28 cellular contexts compared by ENCODE assay signal in the genomic region with DNA sequence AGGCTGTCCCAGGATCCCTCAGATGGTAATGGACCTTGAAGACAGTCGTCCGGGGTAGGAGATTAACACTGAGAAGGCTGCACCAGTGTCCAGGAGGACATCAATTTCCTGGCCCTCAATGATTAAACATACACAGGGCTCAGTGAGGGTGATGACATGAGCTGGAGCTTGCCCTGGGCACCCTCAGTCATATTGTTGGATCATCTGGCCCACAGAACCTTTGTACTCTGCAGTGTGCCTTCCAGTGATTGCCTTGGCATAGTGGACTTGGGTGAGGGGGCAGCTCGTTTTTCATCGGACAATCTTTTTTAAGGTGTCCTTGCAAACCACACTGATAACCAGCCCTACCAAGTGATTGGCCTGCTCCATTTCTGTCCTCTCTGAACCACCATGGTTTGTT.
"Had no signal": no experiment of that assay in that cellular context is flagged by ENCODE, and none has a peak within 500 bp of the region (broad histone marks: within the 10 kb centered on the region; RNA-seq: fewer than 3 reads in every experiment).

No MANE protein-coding gene starts in this region.

- H3K27me3 Mint-ChIP-seq: effector memory CD8-positive, alpha-beta T cell had no signal

- H3K4me1 ChIP-seq: colonic mucosa, esophagus muscularis mucosa, esophagus squamous epithelium, foreskin keratinocyte, gastrocnemius medialis, gastroesophageal sphincter had no signal

- H3K36me3 ChIP-seq: colonic mucosa, esophagus muscularis mucosa, esophagus squamous epithelium, gastrocnemius medialis, gastroesophageal sphincter, heart left ventricle had no signal

- H3K27ac ChIP-seq: colonic mucosa, coronary artery, dorsolateral prefrontal cortex, epithelial cell of prostate, esophagus muscularis mucosa, esophagus squamous epithelium, foreskin keratinocyte, gastrocnemius medialis, gastroesophageal sphincter, heart left ventricle had no signal

- H3K9me3 ChIP-seq: colonic mucosa had no signal

- ATAC-seq: effector memory CD8-positive, alpha-beta T cell; esophagus mucosa; foreskin keratinocyte; gastrocnemius medialis; gastroesophageal sphincter; heart left ventricle had no signal

- FAIRE-seq: colon, endometrium, endothelial cell of umbilical vein, frontal cortex had no signal

- DNase-seq: colonic mucosa; cortex of kidney; dermis blood vessel endothelial cell; dorsolateral prefrontal cortex; effector CD4-positive, alpha-beta T cell; effector CD8-positive, alpha-beta T cell; effector memory CD4-positive, alpha-beta T cell; effector memory CD8-positive, alpha-beta T cell; endodermal cell; erythroblast; esophagus squamous epithelium; foreskin fibroblast; foreskin keratinocyte; foreskin melanocyte; gastrocnemius medialis; glutamatergic neuron; head of caudate nucleus; heart left ventricle had no signal

- H3K27me3 ChIP-seq: colonic mucosa, dorsolateral prefrontal cortex, esophagus muscularis mucosa, gastrocnemius medialis, gastroesophageal sphincter, heart left ventricle had no signal

- H3K27ac Mint-ChIP-seq: dendritic cell treated with granulocyte-macrophage colony-stimulating factor and Interleukin-4, amounts not matched to agents 40 ng/mL and 50 ng/mL, for 4 days; effector memory CD8-positive, alpha-beta T cell; endodermal cell had no signal

- H3K4me3 Mint-ChIP-seq: dendritic cell treated with granulocyte-macrophage colony-stimulating factor and Interleukin-4, amounts not matched to agents 40 ng/mL and 50 ng/mL, for 4 days; effector memory CD8-positive, alpha-beta T cell; endodermal cell had no signal

- H3K4me3 ChIP-seq: colonic mucosa, coronary artery, dorsolateral prefrontal cortex, esophagus muscularis mucosa, esophagus squamous epithelium, gastrocnemius medialis, gastroesophageal sphincter, heart left ventricle had no signal
